Comparison of ENCODE assay signal across 1 cellular context in genomic region chr16:11053916-11054460, GRCh38.
TF ChIP-seq lines count a peak whose summit lies in the region.

No MANE protein-coding gene starts in this region.

TF ChIP-seq in WTC11, 78 proteins besides CTCF, POLR2A, EP300 and RAD21 (continued from another document):
- TF ChIP-seq AFF4 (CRISPR knock-in tag; IDR thresholded peaks at IDR 0.05; ENCODE audit: borderline replicate concordance), result no peak
- no peak for TF ChIP-seq GRHL2 (CRISPR knock-in tag; IDR thresholded peaks at IDR 0.05; ENCODE audit: insufficient replicate concordance, severe bottlenecking)
- TF ChIP-seq NR2C2 (CRISPR knock-in tag; IDR thresholded peaks at IDR 0.05), result no peak
- TF ChIP-seq MLX (CRISPR knock-in tag; IDR thresholded peaks at IDR 0.05), result no peak
- TF ChIP-seq SOX15 (CRISPR knock-in tag; IDR thresholded peaks at IDR 0.05), result no peak
TF ChIP-seq in WTC11: peak in this region for 0.
